Comparison of ENCODE assay signal across 8 cellular contexts in genomic region chr1:93848352-93848883, GRCh38. TPM values are rescaled to one million over a fixed set of nuclear protein-coding genes. Genes with fewer than 3 reads are reported as not detected.
DNase-seq lines count a peak whose midpoint lies in the region; ATAC-seq and TF ChIP-seq lines count a peak whose summit lies in the region.

No MANE protein-coding gene starts in this region.

- H3K36me3 ChIP-seq in BE2C (no peaks in the 10 kb centered on the region), KMS-11 (ENCODE audit: insufficient read depth) (no peaks in the 10 kb centered on the region), colonic mucosa (no peaks in the 10 kb centered on the region), mesendoderm (ENCODE audit: control insufficient read depth, insufficient read depth, low read length) (no peaks in the 10 kb centered on the region)

- intact Hi-C loops in colonic mucosa (cut with DNase I), result loop anchor here (5.0 to 10.0 kb wide), 2 partner anchors 224 to 401 kb away; partner anchors contain the start of gene FNBP1L

- H3K27ac ChIP-seq in KMS-11 (peak overlapping the region; percentile 89; the same call in 1 of the 2 replicates), colonic mucosa (peak overlapping the region; percentile 98), mesendoderm (ENCODE audit: low read depth, low read length) (no peak overlapping the region)

- no peaks in the 10 kb centered on the region for H4K20me1 ChIP-seq in KMS-11 (ENCODE audit: insufficient read depth)

- H3K9me3 ChIP-seq in BE2C (no peaks in the 10 kb centered on the region), colonic mucosa (no peaks in the 10 kb centered on the region)

- no peak overlapping the region for H4K5ac ChIP-seq in mesendoderm (ENCODE audit: low read length)

- H3K9ac ChIP-seq in KMS-11 (peak overlapping the region; percentile 92; the same call in 1 of the 2 replicates), colonic mucosa (ENCODE audit: low read depth in 2 of 2, low read length in 2 of 2) (peak overlapping the region in 1 of 2 donors; percentile 61), mesendoderm (ENCODE audit: low read length) (no peak overlapping the region)

- H3K79me1 ChIP-seq in mesendoderm (ENCODE audit: low read length), result no peaks in the 10 kb centered on the region

- H3K56ac ChIP-seq in mesendoderm (ENCODE audit: low read length), result no peak overlapping the region

- no peak overlapping the region for H2BK5ac ChIP-seq in mesendoderm (ENCODE audit: low read length)

- no peaks in the 10 kb centered on the region for H3K79me2 ChIP-seq in KMS-11 (ENCODE audit: insufficient read depth, low read depth)
- H3K79me2 ChIP-seq in mesendoderm (ENCODE audit: control insufficient read depth, insufficient read depth, low read length), result no peaks in the 10 kb centered on the region

- no peak for ATAC-seq in GM21447 (IDR thresholded peaks at IDR 0.05; ENCODE audit: unreplicated experiment)

- H3K18ac ChIP-seq in mesendoderm (ENCODE audit: low read length), result no peak overlapping the region

- H2AK5ac ChIP-seq in mesendoderm (ENCODE audit: low read length), result no peak overlapping the region

- peaks cover 10% of the 10 kb centered on the region for H3K4me1 ChIP-seq in BE2C
- peaks cover 22% of the 10 kb centered on the region for H3K4me1 ChIP-seq in KMS-11 (ENCODE audit: low read depth, poor library complexity, severe bottlenecking)
- peaks cover 14% of the 10 kb centered on the region for H3K4me1 ChIP-seq in colonic mucosa
- H3K4me1 ChIP-seq in mesendoderm (ENCODE audit: control insufficient read depth, low read depth, low read length), result peaks cover 7% of the 10 kb centered on the region

- no peak overlapping the region for H3K23ac ChIP-seq in mesendoderm (ENCODE audit: low read length)

- H3K27me3 ChIP-seq in BE2C (no peaks in the 10 kb centered on the region), KMS-11 (ENCODE audit: insufficient read depth, low read depth) (no peaks in the 10 kb centered on the region), colonic mucosa (no peaks in the 10 kb centered on the region), mesendoderm (ENCODE audit: insufficient read depth, low read length, poor library complexity) (no peaks in the 10 kb centered on the region)

- no CpG with 5 or more reads among the region's 4 CpGs for WGBS in mesendoderm (ENCODE audit: extremely low coverage, insufficient coverage, low lambda C conversion rate)

- no peak overlapping the region for H4K8ac ChIP-seq in mesendoderm (ENCODE audit: low read depth, low read length)

- no peak overlapping the region for H2BK15ac ChIP-seq in mesendoderm (replicated peaks; ENCODE audit: low read depth)

- H3K4me3 Mint-ChIP-seq in nephron progenitor cell, result peak overlapping the region; percentile 92

- peaks cover 4% of the 10 kb centered on the region for H3K27me3 Mint-ChIP-seq in nephron progenitor cell (ENCODE audit: low read depth, poor library complexity)

- peak overlapping the region; percentile 85 for H2AFZ ChIP-seq in KMS-11 (ENCODE audit: low read depth)

- H3K27ac Mint-ChIP-seq in nephron progenitor cell, result peak overlapping the region; percentile 94

- H3K4me2 ChIP-seq in KMS-11 (peak overlapping the region; percentile 29), mesendoderm (ENCODE audit: low read length) (no peak overlapping the region)

- H3K36me3 Mint-ChIP-seq in nephron progenitor cell (ENCODE audit: low read depth), result peaks cover 12% of the 10 kb centered on the region

- peak overlapping the region; percentile 70 for H3K4me3 ChIP-seq in BE2C (ENCODE audit: low read depth, low read length)
- H3K4me3 ChIP-seq in KMS-11 (IDR thresholded peaks at IDR 0.05; ENCODE audit: insufficient read depth, low read depth, low read length), result peak overlapping the region; percentile 82
- H3K4me3 ChIP-seq in colonic mucosa, result peak overlapping the region; percentile 81
- H3K4me3 ChIP-seq in mesendoderm (ENCODE audit: low read length), result no peak overlapping the region

- DNase-seq in BE2C (no peak), colonic mucosa (no peak), nephron progenitor cell (no peak), dermis blood vessel endothelial cell (no peak), mesendoderm (no peak)
- no peak for DNase-seq in stimulated activated CD4-positive, alpha-beta T cell treated with anti-CD3 and anti-CD28 coated beads, Interleukin-2, amount 100 ng/mL, for 24 hours

- no peak overlapping the region for H3K4ac ChIP-seq in mesendoderm (ENCODE audit: low read depth, low read length)

- H3K4me1 Mint-ChIP-seq in nephron progenitor cell, result peaks cover 14% of the 10 kb centered on the region

- no peak overlapping the region for H2BK120ac ChIP-seq in mesendoderm (ENCODE audit: low read depth, low read length)

- TF ChIP-seq CTCF in BE2C (IDR thresholded peaks at IDR 0.05; ENCODE audit: low read depth, low read length) (no peak), KMS-11 (conservative IDR thresholded peaks at IDR 0.05; ENCODE audit: low read depth, low read length) (no peak), colonic mucosa (IDR thresholded peaks at IDR 0.05) (no peak), nephron progenitor cell (IDR thresholded peaks at IDR 0.05) (no peak)

- peaks cover 37% of the 10 kb centered on the region for H3K9me3 Mint-ChIP-seq in nephron progenitor cell

RNA-seq across cellular contexts. Expression of gene DNTTIP2, which starts 30.6 kb away (rescaled TPM):
- 80.7 TPM for polyA plus RNA-seq in BE2C (2012; ENCODE audit: insufficient read depth, insufficient read length, low read depth)
- total RNA-seq in colonic mucosa (10 to 100 TPM; 36.1 to 36.4 TPM), dermis blood vessel endothelial cell (33.2 and 40.4 TPM in 2 replicates)
- 132 TPM for polyA plus RNA-seq in mesendoderm (2013, experiment 1 of 2)
- 129 TPM for polyA plus RNA-seq in mesendoderm (2013, experiment 2 of 2)
